Comparison of ENCODE assay signal across 18 cellular contexts in genomic region chr20:50389437-50389807, GRCh38.
DNase-seq lines count a peak whose midpoint lies in the region; ATAC-seq and TF ChIP-seq lines count a peak whose summit lies in the region.
"Had no signal": no experiment of that assay in that cellular context is flagged by ENCODE, and none has a peak within 500 bp of the region (broad histone marks: within the 10 kb centered on the region; RNA-seq: fewer than 3 reads in every experiment).

No MANE protein-coding gene starts in this region.

- WGBS in prostate gland = 30% methylated on average over 7 of the region's 7 CpGs

- H3K4me3 ChIP-seq in CD4-positive, alpha-beta memory T cell (ENCODE audit: low read length in 2 of 2) = no peak overlapping the region
- H3K4me3 ChIP-seq in ascending aorta (no peak overlapping the region), prostate gland (no peak overlapping the region)

- H3K36me3 ChIP-seq in CD4-positive, alpha-beta memory T cell (ENCODE audit: insufficient read depth, low read length) = no peaks in the 10 kb centered on the region
- H3K36me3 ChIP-seq in ascending aorta (no peaks in the 10 kb centered on the region), prostate gland (no peaks in the 10 kb centered on the region)

- TF ChIP-seq CTCF in ascending aorta (IDR thresholded peaks at IDR 0.05) (no peak), prostate gland (IDR thresholded peaks at IDR 0.05) (no peak)

- H3K9me3 ChIP-seq in CD4-positive, alpha-beta memory T cell (ENCODE audit: control insufficient read depth in 1 of 2, low read length in 2 of 2) = no peaks in the 10 kb centered on the region
- H3K9me3 ChIP-seq in ascending aorta = no peaks in the 10 kb centered on the region
- no peaks in the 10 kb centered on the region for H3K9me3 ChIP-seq in prostate gland

- no peaks in the 10 kb centered on the region for H3K27me3 ChIP-seq in CD4-positive, alpha-beta memory T cell (ENCODE audit: insufficient read depth, low read length)
- H3K27me3 ChIP-seq in ascending aorta = no peaks in the 10 kb centered on the region
- H3K27me3 ChIP-seq in prostate gland (replicated peaks; ENCODE audit: insufficient read depth) = no peaks in the 10 kb centered on the region

- POLR2A ChIA-PET in CD4-positive, alpha-beta memory T cell (lab: Charles Lee; ENCODE audit: partially characterized antibody) = no interaction called here

- H3K4me3 Mint-ChIP-seq in CD4-positive, alpha-beta memory T cell = no peak overlapping the region
- H3K4me3 Mint-ChIP-seq: activated T-helper 1 cell treated with anti-CD3 and anti-CD28 coated beads, Interleukin-12 subunit alpha, Interleukin-12 subunit beta, Interleukin-2, Interleukin-4 antibody, amounts not matched to agents 30 ng/mL and 10 ng/mL and 1 ng/mL, durations not matched to agents 14 hours and 24 hours and 36 hours; CD4-positive, CD25-positive, alpha-beta regulatory T cell had no signal

- intact Hi-C loops in CD4-positive, alpha-beta memory T cell (cut with micrococcal nuclease) = loop anchor here (5.0 kb wide), 1 partner anchor 197 kb away; the partner anchor contains the start of gene CEBPB
- intact Hi-C loops in ascending aorta (cut with DNase I) = loop anchor here (5.0 kb wide), 1 partner anchor 33 kb away; no protein-coding TSS in a partner anchor
- intact Hi-C loops in left colon (cut with DNase I, micrococcal nuclease) = no loop called here
- intact Hi-C loops in prostate gland (cut with DNase I) = no loop called here

- no peak for DNase-seq in CD4-positive, alpha-beta memory T cell
- DNase-seq in ascending aorta (ENCODE audit: low spot score in 2 of 2) (peak in 1 of 2 donors; percentile 80), left colon (peak; percentile 50 to 75), prostate gland (ENCODE audit: low spot score) (no peak), NCI-H1436 (lab: John Stamatoyannopoulos, UW) (no peak), cerebellar cortex (ENCODE audit: low spot score) (no peak), NCI-H2029 (lab: John Stamatoyannopoulos, UW) (no peak)
- DNase-seq: CD4-positive, CD25-positive, alpha-beta regulatory T cell; DND-41; H7; IMR-90; MM.1S; NCI-H1694 treated with DMSO at 0.1 percent for 48 hours; NCI-H524; T-helper 2 cell had no signal

- CTCF ChIA-PET in CD4-positive, alpha-beta memory T cell (lab: Charles Lee; ENCODE audit: partially characterized antibody) = no interaction called here

- peak overlapping the region in 5 of 7 donors; percentile 16 to 92 (median 58) for H3K27ac Mint-ChIP-seq in CD4-positive, alpha-beta memory T cell
- H3K27ac Mint-ChIP-seq: activated T-helper 1 cell treated with anti-CD3 and anti-CD28 coated beads, Interleukin-12 subunit alpha, Interleukin-12 subunit beta, Interleukin-2, Interleukin-4 antibody, amounts not matched to agents 30 ng/mL and 10 ng/mL and 1 ng/mL, durations not matched to agents 14 hours and 24 hours and 36 hours; CD4-positive, CD25-positive, alpha-beta regulatory T cell had no signal

- H3K27ac ChIP-seq in CD4-positive, alpha-beta memory T cell (ENCODE audit: low read depth, low read length) = no peak overlapping the region
- peak overlapping the region; percentile 90 to 97 for H3K27ac ChIP-seq in ascending aorta
- H3K27ac ChIP-seq in prostate gland = peak overlapping the region; percentile 51 to 52

- no peaks in the 10 kb centered on the region for H3K27me3 Mint-ChIP-seq in CD4-positive, alpha-beta memory T cell

- ATAC-seq in left colon (peak; percentile 81), GM18511 (IDR thresholded peaks at IDR 0.05; ENCODE audit: unreplicated experiment) (no peak)
- ATAC-seq: esophagus mucosa had no signal

- H3K4me1 ChIP-seq in CD4-positive, alpha-beta memory T cell (ENCODE audit: insufficient read depth, low read length) = peaks cover 35% of the 10 kb centered on the region
- peaks cover 9 to 34% of the 10 kb centered on the region in 2 donors for H3K4me1 ChIP-seq in ascending aorta
- H3K4me1 ChIP-seq in prostate gland (replicated peaks) = peaks cover 14% of the 10 kb centered on the region

- no peaks in the 10 kb centered on the region for H3K36me3 Mint-ChIP-seq in CD4-positive, alpha-beta memory T cell
- H3K36me3 Mint-ChIP-seq: CD4-positive, CD25-positive, alpha-beta regulatory T cell had no signal

- peaks cover 24 to 48% (median 38%) of the 10 kb centered on the region in 4 donors for H3K4me1 Mint-ChIP-seq in CD4-positive, alpha-beta memory T cell

- TF ChIP-seq POLR2A in prostate gland (IDR thresholded peaks at IDR 0.05) = no peak

- H3K9me3 Mint-ChIP-seq in CD4-positive, alpha-beta memory T cell = peaks cover 0 to 3% (median 0%) of the 10 kb centered on the region in 8 donors
- H3K9me3 Mint-ChIP-seq: activated T-helper 1 cell treated with anti-CD3 and anti-CD28 coated beads, Interleukin-12 subunit alpha, Interleukin-12 subunit beta, Interleukin-2, Interleukin-4 antibody, amounts not matched to agents 30 ng/mL and 10 ng/mL and 1 ng/mL, durations not matched to agents 14 hours and 24 hours and 36 hours; CD4-positive, CD25-positive, alpha-beta regulatory T cell had no signal

Comparison
In these comparisons a context has a peak if more than half of its experiments do, and no peak if none do; other contexts are left out.
1. DNase-seq: peak in left colon (2 of 2); none in CD4-positive, alpha-beta memory T cell (0 of 5), prostate gland (single experiment), NCI-H1436 (single experiment), cerebellar cortex (single experiment) and NCI-H2029 (single experiment).
2. intact Hi-C loops: an anchor here in CD4-positive, alpha-beta memory T cell (5.0 kb wide) and ascending aorta (5.0 kb wide); none called in left colon and prostate gland.